ENCODE assay signal across 8 cellular contexts in the genomic region with DNA sequence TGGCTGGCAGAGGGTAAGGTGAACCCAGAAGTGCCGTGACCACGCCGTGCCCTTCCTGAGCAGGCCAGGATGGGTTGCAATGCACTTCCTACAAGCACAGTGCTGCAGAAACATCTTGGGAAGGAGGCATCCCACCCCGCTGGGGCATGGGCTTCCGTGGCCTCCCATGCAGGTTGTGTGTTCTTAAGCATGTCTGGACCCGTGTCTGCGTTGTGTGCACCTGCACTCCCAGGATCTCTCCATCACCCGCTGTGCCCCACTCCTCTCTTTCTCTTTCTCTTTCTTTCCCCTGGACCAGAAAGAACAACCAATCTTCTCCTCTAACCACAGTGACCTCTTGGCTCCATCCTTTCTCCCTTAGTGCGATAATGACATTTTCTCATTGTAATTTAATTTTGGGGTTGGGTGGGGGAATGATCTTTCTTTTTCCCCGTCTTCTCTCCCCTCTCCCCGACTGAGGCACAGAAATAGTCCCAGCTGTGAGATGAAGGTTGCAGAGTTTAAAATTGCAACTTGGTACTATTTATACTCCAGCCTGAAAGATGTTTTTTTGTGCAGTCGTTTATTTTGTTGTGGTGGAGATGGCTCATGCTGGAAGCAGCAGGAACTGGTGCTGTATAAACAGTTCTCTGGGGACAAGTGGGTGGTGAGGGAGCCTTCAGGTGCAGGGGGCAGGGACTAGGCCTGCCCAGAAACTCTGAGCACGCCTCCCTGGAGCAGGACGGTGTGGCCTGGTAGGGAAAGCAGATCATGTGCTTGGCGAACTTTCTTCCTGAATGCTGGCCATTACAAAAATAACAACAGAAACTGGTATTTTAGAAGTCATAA. TPM values are rescaled to one million over a fixed set of nuclear protein-coding genes. Genes with fewer than 3 reads are reported as not detected.
A peak's percentile ranks its signal among the peaks of the same experiment; 100 is the strongest.
DNase-seq lines count a peak whose midpoint lies in the region; ATAC-seq, FAIRE-seq and TF ChIP-seq lines count a peak whose summit lies in the region.

No MANE protein-coding gene starts in this region.

- H3K4me1 ChIP-seq in Peyer's patch (peaks cover 0 to 28% (median 5%) of the 10 kb centered on the region in 4 donors), kidney (ENCODE audit: control insufficient read depth in 1 of 2, insufficient read depth in 1 of 2, low read depth in 1 of 2, low read length in 2 of 2) (peaks cover 0 to 3% of the 10 kb centered on the region in 2 donors)

- no peaks in the 10 kb centered on the region for H3K36me3 ChIP-seq in Peyer's patch
- H3K36me3 ChIP-seq in kidney (ENCODE audit: control insufficient read depth in 1 of 2, insufficient read depth in 2 of 2, low read length in 2 of 2), result no peaks in the 10 kb centered on the region
- H3K36me3 ChIP-seq in WERI-Rb-1, result no peaks in the 10 kb centered on the region

- intact Hi-C loops in kidney (cut with DNase I), result no loop called here

- H3K27me3 ChIP-seq in Peyer's patch (no peaks in the 10 kb centered on the region), WERI-Rb-1 (ENCODE audit: insufficient read depth, low read depth, severe bottlenecking) (no peaks in the 10 kb centered on the region)

- H3K4me3 ChIP-seq in Peyer's patch (peak overlapping the region in 1 of 4 donors; percentile 0), kidney (ENCODE audit: low read length in 2 of 2) (no peak overlapping the region), WERI-Rb-1 (ENCODE audit: low read depth, low read length) (no peak overlapping the region)

- DNase-seq in GM12892 (ENCODE audit: insufficient read length) (no peak), Peyer's patch (peak in 2 of 3 donors; percentile 72 to 77), kidney (peak; percentile 84), NCI-H1436 (lab: John Stamatoyannopoulos, UW) (no peak), WERI-Rb-1 (no peak), NCI-H748 treated with DMSO at 0.1 percent for 48 hours (lab: John Stamatoyannopoulos, UW) (no peak), caudate nucleus (lab: John Stamatoyannopoulos, UW) (no peak)

- H3K9me3 ChIP-seq in Peyer's patch, result no peaks in the 10 kb centered on the region
- H3K9me3 ChIP-seq in kidney (ENCODE audit: control insufficient read depth in 1 of 2, low read length in 2 of 2), result no peaks in the 10 kb centered on the region
- no peaks in the 10 kb centered on the region for H3K9me3 ChIP-seq in WERI-Rb-1 (ENCODE audit: severe bottlenecking)

- FAIRE-seq in GM12892 (lab: Jason Lieb, UNC), result peak; percentile 85
- no peak for FAIRE-seq in kidney (lab: Jason Lieb, UNC)

- TF ChIP-seq CTCF in Peyer's patch (IDR thresholded peaks at IDR 0.05) (no peak), kidney (IDR thresholded peaks at IDR 0.05; ENCODE audit: borderline replicate concordance, extremely low read depth, insufficient read depth) (no peak), WERI-Rb-1 (IDR thresholded peaks at IDR 0.05; ENCODE audit: low read depth, low read length) (no peak)

- TF ChIP-seq POLR2A in GM12892 (IDR thresholded peaks at IDR 0.05; ENCODE audit: low read depth, low read length) (no peak), Peyer's patch (IDR thresholded peaks at IDR 0.05) (no peak)

- ATAC-seq in HG02588 (IDR thresholded peaks at IDR 0.05; ENCODE audit: unreplicated experiment), result peak; percentile 46

- no peak overlapping the region for H3K9ac ChIP-seq in kidney (ENCODE audit: low read length in 2 of 2)

- peak overlapping the region in 2 of 4 donors; percentile 41 to 75 for H3K27ac ChIP-seq in Peyer's patch
- H3K27ac ChIP-seq in kidney (ENCODE audit: low read depth in 2 of 2, low read length in 2 of 2), result no peak overlapping the region
- no peak overlapping the region for H3K27ac ChIP-seq in WERI-Rb-1
- H3K27ac ChIP-seq in caudate nucleus (ENCODE audit: low read depth, low read length), result no peak overlapping the region

RNA-seq across cellular contexts. Expression of gene BCAS4, which starts 20.5 kb away (rescaled TPM):
- polyA plus RNA-seq in GM12892 (2012; ENCODE audit: missing spikeins), result 54.0 TPM
- total RNA-seq in Peyer's patch, result 10 to 100 TPM in 1 of 4 donors, 1 to 10 TPM in 1, under 1 TPM in 2; 0.66 to 91.6 (median 1.9) TPM
- 10.6 TPM for total RNA-seq in kidney
- polyA plus RNA-seq in kidney (ENCODE audit: insufficient read depth, low read depth, low replicate concordance), result 17.1 TPM

Comparison
In these comparisons a context has a peak if more than half of its experiments do, and no peak if none do; other contexts are left out.
1. DNase-seq: peak in Peyer's patch (2 of 3) and kidney (single experiment); none in GM12892 (single experiment), NCI-H1436 (single experiment), WERI-Rb-1 (single experiment), NCI-H748 treated with DMSO at 0.1 percent for 48 hours (single experiment) and caudate nucleus (0 of 61).